In genomic region chr2:174338155-174338495, GRCh38 we compare ENCODE assay signal across 16 cellular contexts. TPM values are rescaled to one million over a fixed set of nuclear protein-coding genes. Genes with fewer than 3 reads are reported as not detected.
DNase-seq lines count a peak whose midpoint lies in the region; ATAC-seq, FAIRE-seq and TF ChIP-seq lines count a peak whose summit lies in the region.
"Had no signal": no experiment of that assay in that cellular context is flagged by ENCODE, and none has a peak within 500 bp of the region (broad histone marks: within the 10 kb centered on the region; RNA-seq: fewer than 3 reads in every experiment).

No MANE protein-coding gene starts in this region.

- H3K4me2 ChIP-seq in A549 = peak overlapping the region; percentile 97

- no peak for FAIRE-seq in A549 (lab: Jason Lieb, UNC)

- peak overlapping the region; percentile 64 for H3K4me3 ChIP-seq in A549
- H3K4me3 ChIP-seq in CD4-positive, alpha-beta memory T cell (ENCODE audit: low read length in 2 of 2) = no peak overlapping the region
- H3K4me3 ChIP-seq in iPS-20b (ENCODE audit: low read length) = peak overlapping the region; percentile 58; the same call in 1 of the 2 replicates
- H3K4me3 ChIP-seq: lung had no signal

- peaks cover 47 to 55% of the 10 kb centered on the region in 2 donors for H3K27me3 Mint-ChIP-seq in CD4-positive, alpha-beta memory T cell
- H3K27me3 Mint-ChIP-seq in T-helper 17 cell = peaks cover 59% of the 10 kb centered on the region

- no peak for TF ChIP-seq RAD21 in A549 (conservative IDR thresholded peaks at IDR 0.05 in 1 of 2, IDR thresholded peaks at IDR 0.05 in 1 of 2)

- POLR2A ChIA-PET in A549 (lab: Yijun Ruan, JAX) = interaction anchor here (1.9 kb wide), 1 partner anchor 374 kb away, joined by 8 read pairs; no protein-coding TSS in a partner anchor
- POLR2A ChIA-PET in CD4-positive, alpha-beta memory T cell (lab: Charles Lee; ENCODE audit: partially characterized antibody) = interaction anchor here (0.9 to 4.3 kb wide), 2 partner anchors 12 to 373 kb away, joined by 3 to 22 read pairs; partner anchors contain the start of gene SP3

- CTCF ChIA-PET in A549 (lab: Yijun Ruan, JAX) = interaction anchor here (1.4 to 2.0 kb wide), 3 partner anchors 11 to 935 kb away, joined by 3 to 14 read pairs (median 4); no protein-coding TSS in a partner anchor
- CTCF ChIA-PET in CD4-positive, alpha-beta memory T cell (lab: Charles Lee; ENCODE audit: partially characterized antibody) = interaction anchor here (0.8 to 4.2 kb wide), 4 partner anchors 12 to 937 kb away, joined by 3 to 114 read pairs (median 7); no protein-coding TSS in a partner anchor

- intact Hi-C loops in CD4-positive, alpha-beta memory T cell (cut with micrococcal nuclease) = loop anchor here (5.0 kb wide), 1 partner anchor 1754 kb away; the partner anchor contains the start of gene HOXD13

- H3K9me3 ChIP-seq in A549 = no peaks in the 10 kb centered on the region
- no peaks in the 10 kb centered on the region for H3K9me3 ChIP-seq in CD4-positive, alpha-beta memory T cell (ENCODE audit: control insufficient read depth in 1 of 2, low read length in 2 of 2)
- H3K9me3 ChIP-seq in T-helper 17 cell (ENCODE audit: control insufficient read depth, low read length, poor library complexity, severe bottlenecking) = peaks cover 12% of the 10 kb centered on the region
- no peaks in the 10 kb centered on the region for H3K9me3 ChIP-seq in iPS-20b (ENCODE audit: insufficient read depth, low read depth, low read length)
- H3K9me3 ChIP-seq: esophagus muscularis mucosa had no signal

- H3K27me3 ChIP-seq in CD4-positive, alpha-beta memory T cell (ENCODE audit: insufficient read depth, low read length) = peaks cover 83% of the 10 kb centered on the region
- peaks cover 100% of the 10 kb centered on the region for H3K27me3 ChIP-seq in iPS-20b (ENCODE audit: insufficient read depth, low read length)

- peak overlapping the region in 2 of 7 donors; percentile 88 to 95 for H3K27ac Mint-ChIP-seq in CD4-positive, alpha-beta memory T cell
- H3K27ac Mint-ChIP-seq in T-helper 17 cell = peak overlapping the region; percentile 89

- H3K9ac ChIP-seq in iPS-20b (ENCODE audit: low read depth, low read length) = no peak overlapping the region

- H3K4me3 Mint-ChIP-seq in CD4-positive, alpha-beta memory T cell = peak overlapping the region in 6 of 8 donors; percentile 70 to 90 (median 81)
- H3K4me3 Mint-ChIP-seq in T-helper 17 cell = no peak overlapping the region

- peaks cover 22 to 54% (median 37%) of the 10 kb centered on the region in 4 donors for H3K4me1 Mint-ChIP-seq in CD4-positive, alpha-beta memory T cell
- peaks cover 29% of the 10 kb centered on the region for H3K4me1 Mint-ChIP-seq in T-helper 17 cell

- H3K9me3 Mint-ChIP-seq in CD4-positive, alpha-beta memory T cell = peaks cover 0 to 43% (median 4%) of the 10 kb centered on the region in 8 donors

- 11% methylated on average over 4 of the region's 4 CpGs for WGBS in A549 (ENCODE audit: missing lambda C conversion rate)

- no peaks in the 10 kb centered on the region for H3K36me3 ChIP-seq in CD4-positive, alpha-beta memory T cell (ENCODE audit: insufficient read depth, low read length)
- H3K36me3 ChIP-seq in iPS-20b (ENCODE audit: insufficient read depth, low read depth, low read length) = no peaks in the 10 kb centered on the region
- H3K36me3 ChIP-seq: esophagus muscularis mucosa had no signal

- TF ChIP-seq EP300 in A549 (IDR thresholded peaks at IDR 0.05) = no peak

- no peak for TF ChIP-seq POLR2A in A549 (IDR thresholded peaks at IDR 0.05; ENCODE audit: low read length)

- DNase-seq in A549 (ENCODE audit: low read depth in 1 of 2, low spot score in 1 of 2) (no peak), T-helper 17 cell (no peak), NCI-H2081 treated with DMSO at 0.1 percent for 48 hours (lab: John Stamatoyannopoulos, UW) (no peak)
- DNase-seq in CD4-positive, alpha-beta memory T cell = peak in 1 of 5 donors; percentile 14
- DNase-seq: activated effector memory CD4-positive, alpha-beta T cell treated with Interleukin-2 at 50 U/mL for 16 hours; cerebellar nuclear complex; hippocampal formation; NCI-H1092 treated with DMSO at 0.1 percent for 48 hours; NCI-H524 treated with DMSO at 0.1 percent for 48 hours had no signal

- no peak for ATAC-seq in A549
- no peak for ATAC-seq in T-helper 17 cell
- ATAC-seq in GM18498 (IDR thresholded peaks at IDR 0.05; ENCODE audit: unreplicated experiment) = no peak
- ATAC-seq in GM21786 (IDR thresholded peaks at IDR 0.05; ENCODE audit: unreplicated experiment) = no peak
- ATAC-seq in GM18868 (IDR thresholded peaks at IDR 0.05; ENCODE audit: unreplicated experiment) = no peak

- TF ChIP-seq CTCF in A549 (IDR thresholded peaks at IDR 0.05) = no peak

- H3K36me3 Mint-ChIP-seq in CD4-positive, alpha-beta memory T cell = peaks cover 0 to 4% of the 10 kb centered on the region in 2 donors
- peaks cover 2% of the 10 kb centered on the region for H3K36me3 Mint-ChIP-seq in T-helper 17 cell (ENCODE audit: low read depth)

- H3K27ac ChIP-seq in A549 (peak overlapping the region; percentile 86 to 95), iPS-20b (ENCODE audit: low read length) (no peak overlapping the region)
- H3K27ac ChIP-seq in CD4-positive, alpha-beta memory T cell (ENCODE audit: low read depth, low read length) = no peak overlapping the region
- H3K27ac ChIP-seq: esophagus muscularis mucosa had no signal

- H3K4me1 ChIP-seq in A549 = peaks cover 29% of the 10 kb centered on the region
- peaks cover 75% of the 10 kb centered on the region for H3K4me1 ChIP-seq in CD4-positive, alpha-beta memory T cell (ENCODE audit: insufficient read depth, low read length)
- peaks cover 32% of the 10 kb centered on the region; the same call in 1 of the 2 replicates for H3K4me1 ChIP-seq in iPS-20b (ENCODE audit: insufficient read depth, low read length)

TF ChIP-seq in A549, 52 proteins besides CTCF, POLR2A, EP300 and RAD21:
- TF ChIP-seq TFCP2L1 (CRISPR knock-in tag; IDR thresholded peaks at IDR 0.05) (no peak), RNF2 (IDR thresholded peaks at IDR 0.05; ENCODE audit: borderline replicate concordance, low read depth) (no peak), KDM5A (IDR thresholded peaks at IDR 0.05) (no peak)

RNA-seq across cellular contexts. Expression of gene SP9, which starts 3.4 kb away (rescaled TPM):
- 2.5 and 3.8 TPM in 2 replicates for polyA plus RNA-seq in A549 (2011; rRNA removed)
- polyA plus RNA-seq in A549 (2012; cell fraction: cytosol; rRNA removed) = 2.8 and 4.0 TPM in 2 replicates
- 2.9 and 7.2 TPM in 2 replicates for polyA plus RNA-seq in A549 (2012; cell fraction: nucleus; rRNA removed)
- 2.5 to 3.3 TPM (median 3.2 TPM) in 3 replicates for polyA plus RNA-seq in A549 (2017; fragmentation: RNase III; extraction: RNeasy Plus Mini Kit Qiagen cat#74134 plus additional on column Dnase treatment)
- polyA minus RNA-seq in A549 (2011; rRNA and poly(A)+ RNA removed) = 1.3 and 1.6 TPM in 2 replicates
- total RNA-seq in CD4-positive, alpha-beta memory T cell = not detected
- polyA plus RNA-seq in CD4-positive, alpha-beta memory T cell = not detected
- not detected for total RNA-seq in T-helper 17 cell
- total RNA-seq: esophagus muscularis mucosa, lung, RPMI7951 had no signal
- polyA plus RNA-seq: lung had no signal

RNA-seq across cellular contexts. Expression of gene SCRN3, which starts 57.4 kb away (rescaled TPM):
- polyA plus RNA-seq in A549 (2011; rRNA removed) (17.7 and 28.5 TPM in 2 replicates), A549 (2017; fragmentation: RNase III; extraction: RNeasy Plus Mini Kit Qiagen cat#74134 plus additional on column Dnase treatment) (24.0 to 25.5 TPM (median 24.4 TPM) in 3 replicates)
- polyA plus RNA-seq in A549 (2012; cell fraction: cytosol; rRNA removed) = 6.3 and 6.8 TPM in 2 replicates
- polyA plus RNA-seq in A549 (2012; cell fraction: nucleus; rRNA removed) = 3.5 and 6.0 TPM in 2 replicates
- polyA minus RNA-seq in A549 (2011; rRNA and poly(A)+ RNA removed) = 5.3 and 6.0 TPM in 2 replicates
- total RNA-seq in CD4-positive, alpha-beta memory T cell = 10 to 100 TPM; 14.7 to 15.2 TPM
- polyA plus RNA-seq in CD4-positive, alpha-beta memory T cell = 10 to 100 TPM; 10.8 to 11.7 TPM
- total RNA-seq in T-helper 17 cell = 10 to 100 TPM in 1 of 2 donors, 1 to 10 TPM in 1; 8.5 to 11.6 TPM

Comparison
In these comparisons a context has a peak if more than half of its experiments do, and no peak if none do; other contexts are left out.
1. H3K27ac ChIP-seq: peak in A549 (2 of 2); none in CD4-positive, alpha-beta memory T cell (single experiment) and iPS-20b (single experiment).
2. H3K4me3 ChIP-seq: peak in A549 (single experiment) and iPS-20b (single experiment); none in CD4-positive, alpha-beta memory T cell (0 of 2).